In the genomic region with DNA sequence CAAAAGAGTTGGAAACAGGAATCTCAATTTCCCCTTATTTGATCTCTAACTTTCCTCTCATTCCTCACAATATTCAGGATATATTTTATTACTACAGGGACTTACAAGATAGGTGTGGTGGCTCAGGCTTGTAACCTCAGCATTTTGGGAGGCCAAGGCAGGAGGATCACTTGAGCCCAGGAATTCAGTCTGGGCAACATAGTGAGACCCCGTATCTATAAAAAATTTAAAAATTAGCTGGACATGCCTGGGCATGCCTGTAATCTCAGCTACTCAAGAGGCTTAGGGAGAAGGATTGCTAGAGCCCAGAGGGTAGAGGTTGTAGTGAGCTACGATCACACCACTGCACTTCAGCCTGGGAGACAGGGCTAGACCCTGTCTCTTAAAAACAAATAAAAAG, we compare ENCODE assay signal across 22 cellular contexts.
DNase-seq lines count a peak whose midpoint lies in the region; ATAC-seq and TF ChIP-seq lines count a peak whose summit lies in the region.
"Had no signal": no experiment of that assay in that cellular context is flagged by ENCODE, and none has a peak within 500 bp of the region (broad histone marks: within the 10 kb centered on the region; RNA-seq: fewer than 3 reads in every experiment).

No MANE protein-coding gene starts in this region.

- no peak for TF ChIP-seq CTCF in MCF 10A (IDR thresholded peaks at IDR 0.05; ENCODE audit: unreplicated experiment)
- no peak for TF ChIP-seq CTCF in breast epithelium (IDR thresholded peaks at IDR 0.05)
- no peak for TF ChIP-seq CTCF in activated B cell treated with CpG ODN at 0.5 μM for 24 hours (IDR thresholded peaks at IDR 0.05)
- TF ChIP-seq CTCF in type B pancreatic cell (conservative IDR thresholded peaks at IDR 0.05), result no peak
- TF ChIP-seq CTCF in adrenal gland (IDR thresholded peaks at IDR 0.05), result no peak

- H3K4me1 ChIP-seq in breast epithelium (no peaks in the 10 kb centered on the region), adrenal gland (replicated peaks in 1 of 2) (peaks cover 0 to 4% of the 10 kb centered on the region in 2 donors)
- H3K4me1 ChIP-seq: uterus had no signal

- no peak for ATAC-seq in activated B cell treated with CpG ODN at 0.5 μM for 24 hours (ENCODE audit: low read depth)
- ATAC-seq: psoas muscle had no signal

- no peaks in the 10 kb centered on the region for H3K9me3 ChIP-seq in breast epithelium
- H3K9me3 ChIP-seq in adrenal gland (replicated peaks in 1 of 3), result no peaks in the 10 kb centered on the region
- H3K9me3 ChIP-seq: psoas muscle, uterus had no signal

- CTCF ChIA-PET in MCF 10A (lab: Yijun Ruan, JAX) (interaction anchor here (0.6 to 2.3 kb wide), 3 partner anchors 13 to 696 kb away, joined by 3 to 15 read pairs (median 3); no protein-coding TSS in a partner anchor), activated B cell treated with CpG ODN at 0.5 μM for 24 hours (lab: Charles Lee) (interaction anchor here (1.5 to 4.7 kb wide), 2 partner anchors 10 to 13 kb away, joined by 5 to 41 read pairs; no protein-coding TSS in a partner anchor)

- no peaks in the 10 kb centered on the region for H3K36me3 ChIP-seq in breast epithelium
- H3K36me3 ChIP-seq in adrenal gland (replicated peaks in 1 of 2), result no peaks in the 10 kb centered on the region
- H3K36me3 ChIP-seq: uterus had no signal

- H3K36me3 Mint-ChIP-seq in MCF 10A (ENCODE audit: insufficient read depth, unreplicated experiment), result peaks cover 6% of the 10 kb centered on the region
- H3K36me3 Mint-ChIP-seq in activated B cell treated with CpG ODN at 0.5 μM for 24 hours (ENCODE audit: low read depth), result peaks cover 17% of the 10 kb centered on the region
- peaks cover 18% of the 10 kb centered on the region for H3K36me3 Mint-ChIP-seq in type B pancreatic cell
- H3K36me3 Mint-ChIP-seq: CD4-positive, alpha-beta memory T cell had no signal

- H3K27me3 Mint-ChIP-seq in MCF 10A (ENCODE audit: insufficient read depth, unreplicated experiment) (no peaks in the 10 kb centered on the region), activated B cell treated with CpG ODN at 0.5 μM for 24 hours (no peaks in the 10 kb centered on the region), type B pancreatic cell (no peaks in the 10 kb centered on the region)
- H3K27me3 Mint-ChIP-seq: CD4-positive, alpha-beta memory T cell had no signal

- H3K27me3 ChIP-seq in breast epithelium (no peaks in the 10 kb centered on the region), adrenal gland (no peaks in the 10 kb centered on the region)
- H3K27me3 ChIP-seq: uterus had no signal

- TF ChIP-seq POLR2A in breast epithelium (IDR thresholded peaks at IDR 0.05), result no peak
- no peak for TF ChIP-seq POLR2A in adrenal gland (IDR thresholded peaks at IDR 0.05)

- H3K4me1 Mint-ChIP-seq in MCF 10A (ENCODE audit: insufficient read depth, unreplicated experiment), result peaks cover 15% of the 10 kb centered on the region
- H3K4me1 Mint-ChIP-seq in activated B cell treated with CpG ODN at 0.5 μM for 24 hours, result peaks cover 74% of the 10 kb centered on the region
- peaks cover 21% of the 10 kb centered on the region for H3K4me1 Mint-ChIP-seq in type B pancreatic cell (ENCODE audit: unreplicated experiment)

- H3K4me3 ChIP-seq in breast epithelium (no peak overlapping the region), adrenal gland (no peak overlapping the region)
- H3K4me3 ChIP-seq: psoas muscle, uterus had no signal

- POLR2A ChIA-PET in MCF 10A (lab: Yijun Ruan, JAX) (interaction anchor here (0.6 to 1.4 kb wide), 4 partner anchors 14 to 199 kb away, joined by 3 to 5 read pairs (median 4); no protein-coding TSS in a partner anchor), activated B cell treated with CpG ODN at 0.5 μM for 24 hours (lab: Charles Lee) (interaction anchor here (1.0 to 1.4 kb wide), 2 partner anchors 13 to 201 kb away, joined by 3 to 5 read pairs; no protein-coding TSS in a partner anchor)

- H3K27ac Mint-ChIP-seq in MCF 10A (ENCODE audit: low read depth, unreplicated experiment) (peak overlapping the region; percentile 75), activated B cell treated with CpG ODN at 0.5 μM for 24 hours (peak overlapping the region; percentile 24), type B pancreatic cell (peak overlapping the region; percentile 10)

- H3K4me3 Mint-ChIP-seq in MCF 10A (ENCODE audit: unreplicated experiment), result no peak overlapping the region
- H3K4me3 Mint-ChIP-seq in activated B cell treated with CpG ODN at 0.5 μM for 24 hours, result no peak overlapping the region
- no peak overlapping the region for H3K4me3 Mint-ChIP-seq in type B pancreatic cell
- H3K4me3 Mint-ChIP-seq: CD4-positive, alpha-beta memory T cell had no signal

- no TSS peak for BruUV-seq in MCF 10A (replicated peaks; lab: Mats Ljungman, UMichigan)

- 95 to 98% (median 96%) methylated on average over 2 of the region's 2 CpGs for WGBS in adrenal gland, 4 donors

- DNase-seq in MCF 10A (ENCODE audit: unreplicated experiment) (no peak), breast epithelium (ENCODE audit: low spot score in 2 of 2) (no peak), activated B cell treated with CpG ODN at 0.5 μM for 24 hours (no peak), iris pigment epithelial cell (ENCODE audit: low read depth) (peak; percentile 30), type B pancreatic cell (ENCODE audit: extremely low spot score, unreplicated experiment) (no peak), kidney glomerular epithelial cell (lab: John Stamatoyannopoulos, UW) (no peak), adrenal gland (no peak), Kasumi-1 (lab: John Stamatoyannopoulos, UW) (no peak)
- DNase-seq: activated CD4-positive, CD25-positive, alpha-beta regulatory T cell treated with anti-CD3 and anti-CD28 coated beads, Interleukin-2, amount 50 U/mL, for 72 hours; activated CD8-positive, alpha-beta memory T cell treated with anti-CD3 and anti-CD28 coated beads for 24 hours; activated T-cell treated with anti-CD3 and anti-CD28 coated beads, Interleukin-2, amount 50 U/mL, for 48 hours; CD4-positive, alpha-beta memory T cell; head of caudate nucleus; NCI-H1930; NCI-H226; NCI-H748 treated with DMSO at 0.1 percent for 48 hours; OCI-M1; psoas muscle; Right ventricle myocardium superior; stimulated activated CD4-positive, alpha-beta T cell treated with anti-CD3 and anti-CD28 coated beads, Interleukin-1b, Interleukin-23, amount 100 ng/mL, for 48 hours; T1000; uterus had no signal

- H3K9me3 Mint-ChIP-seq in MCF 10A (ENCODE audit: unreplicated experiment), result no peaks in the 10 kb centered on the region
- peaks cover 3% of the 10 kb centered on the region for H3K9me3 Mint-ChIP-seq in activated B cell treated with CpG ODN at 0.5 μM for 24 hours
- H3K9me3 Mint-ChIP-seq in type B pancreatic cell, result peaks cover 5% of the 10 kb centered on the region
- H3K9me3 Mint-ChIP-seq: CD4-positive, alpha-beta memory T cell had no signal

- no peak overlapping the region for H3K27ac ChIP-seq in breast epithelium
- no peak overlapping the region for H3K27ac ChIP-seq in adrenal gland
- H3K27ac ChIP-seq: psoas muscle, uterus had no signal

- intact Hi-C loops in MCF 10A (cut with micrococcal nuclease), result no loop called here
- intact Hi-C loops in breast epithelium (cut with DNase I; ENCODE audit: low total_unique reads), result no loop called here
- intact Hi-C loops in activated B cell treated with CpG ODN at 0.5 μM for 24 hours (cut with micrococcal nuclease), result no loop called here
- intact Hi-C loops in adrenal gland (cut with DNase I), result no loop called here

Comparison
In these comparisons a context has a peak if more than half of its experiments do, and no peak if none do; other contexts are left out.
1. H3K27ac Mint-ChIP-seq: peak in every context shown above with its lines; median percentile 75 in MCF 10A; 24 in activated B cell treated with CpG ODN at 0.5 μM for 24 hours; 10 in type B pancreatic cell.